ENCODE assay signal across 1 cellular context in the genomic region with DNA sequence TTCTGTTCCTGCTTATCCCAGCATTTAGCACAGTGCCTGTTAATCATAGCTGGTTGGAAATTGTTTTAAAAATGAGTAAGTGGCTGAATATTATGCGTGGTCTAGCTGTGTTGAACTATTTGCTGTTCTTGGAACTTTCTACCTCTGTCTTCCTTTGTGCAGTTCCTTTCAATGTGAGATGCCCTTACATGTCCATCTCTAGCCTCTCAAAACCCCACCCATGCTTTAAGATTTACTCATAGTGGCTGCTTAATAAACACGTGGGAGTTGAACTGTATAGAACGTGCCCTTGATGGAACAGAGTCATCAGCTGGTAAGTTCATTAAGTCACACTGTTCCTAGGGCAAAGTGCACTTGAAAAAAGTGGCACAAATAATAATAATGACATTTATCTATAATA.
TF ChIP-seq lines count a peak whose summit lies in the region.

No MANE protein-coding gene starts in this region.

TF ChIP-seq in GM12878, 131 proteins besides CTCF, POLR2A, EP300 and RAD21:
- no peak for TF ChIP-seq EED (IDR thresholded peaks at IDR 0.05; ENCODE audit: low read depth)
- TF ChIP-seq NFIC (IDR thresholded peaks at IDR 0.05; ENCODE audit: low read depth, low read length) = no peak
- no peak for TF ChIP-seq NR2F1 (conservative IDR thresholded peaks at IDR 0.05)
- no peak for TF ChIP-seq CBX3 (IDR thresholded peaks at IDR 0.05; ENCODE audit: borderline replicate concordance, low read depth)
- TF ChIP-seq, protein P1, sequence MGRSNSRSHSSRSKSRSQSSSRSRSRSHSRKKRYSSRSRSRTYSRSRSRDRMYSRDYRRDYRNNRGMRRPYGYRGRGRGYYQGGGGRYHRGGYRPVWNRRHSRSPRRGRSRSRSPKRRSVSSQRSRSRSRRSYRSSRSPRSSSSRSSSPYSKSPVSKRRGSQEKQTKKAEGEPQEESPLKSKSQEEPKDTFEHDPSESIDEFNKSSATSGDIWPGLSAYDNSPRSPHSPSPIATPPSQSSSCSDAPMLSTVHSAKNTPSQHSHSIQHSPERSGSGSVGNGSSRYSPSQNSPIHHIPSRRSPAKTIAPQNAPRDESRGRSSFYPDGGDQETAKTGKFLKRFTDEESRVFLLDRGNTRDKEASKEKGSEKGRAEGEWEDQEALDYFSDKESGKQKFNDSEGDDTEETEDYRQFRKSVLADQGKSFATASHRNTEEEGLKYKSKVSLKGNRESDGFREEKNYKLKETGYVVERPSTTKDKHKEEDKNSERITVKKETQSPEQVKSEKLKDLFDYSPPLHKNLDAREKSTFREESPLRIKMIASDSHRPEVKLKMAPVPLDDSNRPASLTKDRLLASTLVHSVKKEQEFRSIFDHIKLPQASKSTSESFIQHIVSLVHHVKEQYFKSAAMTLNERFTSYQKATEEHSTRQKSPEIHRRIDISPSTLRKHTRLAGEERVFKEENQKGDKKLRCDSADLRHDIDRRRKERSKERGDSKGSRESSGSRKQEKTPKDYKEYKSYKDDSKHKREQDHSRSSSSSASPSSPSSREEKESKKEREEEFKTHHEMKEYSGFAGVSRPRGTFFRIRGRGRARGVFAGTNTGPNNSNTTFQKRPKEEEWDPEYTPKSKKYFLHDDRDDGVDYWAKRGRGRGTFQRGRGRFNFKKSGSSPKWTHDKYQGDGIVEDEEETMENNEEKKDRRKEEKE (IDR thresholded peaks at IDR 0.05) = no peak
- TF ChIP-seq RAD51 (IDR thresholded peaks at IDR 0.05) = no peak
- TF ChIP-seq, protein P2, sequence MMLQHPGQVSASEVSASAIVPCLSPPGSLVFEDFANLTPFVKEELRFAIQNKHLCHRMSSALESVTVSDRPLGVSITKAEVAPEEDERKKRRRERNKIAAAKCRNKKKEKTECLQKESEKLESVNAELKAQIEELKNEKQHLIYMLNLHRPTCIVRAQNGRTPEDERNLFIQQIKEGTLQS (IDR thresholded peaks at IDR 0.05; ENCODE audit: borderline replicate concordance, extremely low read depth, low read depth, low read length) = no peak
